ENCODE assay signal across 13 cellular contexts in genomic region chr14:89466460-89466859, GRCh38. TPM values are rescaled to one million over a fixed set of nuclear protein-coding genes. Genes with fewer than 3 reads are reported as not detected.
A peak's percentile ranks its signal among the peaks of the same experiment; 100 is the strongest.
DNase-seq lines count a peak whose midpoint lies in the region; ATAC-seq and FAIRE-seq lines count a peak whose summit lies in the region.
"Had no signal": no experiment of that assay in that cellular context is flagged by ENCODE, and none has a peak within 500 bp of the region (broad histone marks: within the 10 kb centered on the region; RNA-seq: fewer than 3 reads in every experiment).

No MANE protein-coding gene starts in this region.

- no peaks in the 10 kb centered on the region for H3K9me3 ChIP-seq in small intestine (ENCODE audit: control insufficient read depth, low read depth)

- peaks cover 0 to 4% of the 10 kb centered on the region in 2 donors for H3K4me1 ChIP-seq in small intestine (ENCODE audit: control insufficient read depth in 2 of 2, insufficient read depth in 1 of 2, low read depth in 1 of 2, low read length in 1 of 2)

- ATAC-seq in GM18520 (IDR thresholded peaks at IDR 0.05; ENCODE audit: unreplicated experiment), result peak; percentile 82
- ATAC-seq in HG03469 (IDR thresholded peaks at IDR 0.05; ENCODE audit: unreplicated experiment), result peak; percentile 66
- no peak for ATAC-seq in HG03196 (IDR thresholded peaks at IDR 0.05; ENCODE audit: unreplicated experiment)
- ATAC-seq: HCT116 had no signal

- H3K27ac ChIP-seq in small intestine (ENCODE audit: low read depth in 1 of 2, low read length in 1 of 2), result no peak overlapping the region

- WGBS in small intestine, 3 donors, result 80 to 87% (median 82%) methylated on average over 5 of the region's 5 CpGs

- no peaks in the 10 kb centered on the region for H3K36me3 ChIP-seq in small intestine (ENCODE audit: control insufficient read depth in 2 of 2, insufficient read depth in 2 of 2, low read length in 2 of 2)

- no peak overlapping the region for H3K4me3 ChIP-seq in small intestine (ENCODE audit: low read depth in 1 of 2, low read length in 2 of 2)

- DNase-seq in activated T-cell treated with anti-CD3 and anti-CD28 coated beads, Interleukin-2, amount 50 U/mL, for 1 hour, result peak; percentile 28
- DNase-seq in small intestine (peak; percentile 42), retina (no peak), NCI-H1930 (lab: John Stamatoyannopoulos, UW) (no peak), SHP77 treated with DMSO at 0.1 percent for 48 hours (lab: John Stamatoyannopoulos, UW) (no peak)
- DNase-seq: islet precursor cell, NCI-H1694 had no signal

- H3K27me3 ChIP-seq in small intestine (ENCODE audit: control insufficient read depth in 2 of 2, insufficient read depth in 2 of 2, low read length in 2 of 2), result no peaks in the 10 kb centered on the region
- H3K27me3 ChIP-seq: dorsolateral prefrontal cortex had no signal

- FAIRE-seq in small intestine (lab: Jason Lieb, UNC), result no peak
- FAIRE-seq: TTC549 had no signal

RNA-seq across cellular contexts. Expression of gene FOXN3, which starts 49.4 kb away (rescaled TPM):
- polyA plus RNA-seq in small intestine, result 10 to 100 TPM; 22.0 to 47.3 (median 47.2) TPM

Comparison
In these comparisons a context has a peak if more than half of its experiments do, and no peak if none do; other contexts are left out.
1. DNase-seq: peak in activated T-cell treated with anti-CD3 and anti-CD28 coated beads, Interleukin-2, amount 50 U/mL, for 1 hour (single experiment) and small intestine (single experiment); none in retina (single experiment), NCI-H1930 (0 of 2) and SHP77 treated with DMSO at 0.1 percent for 48 hours (single experiment).